1 cellular context compared by ENCODE assay signal in the genomic region with DNA sequence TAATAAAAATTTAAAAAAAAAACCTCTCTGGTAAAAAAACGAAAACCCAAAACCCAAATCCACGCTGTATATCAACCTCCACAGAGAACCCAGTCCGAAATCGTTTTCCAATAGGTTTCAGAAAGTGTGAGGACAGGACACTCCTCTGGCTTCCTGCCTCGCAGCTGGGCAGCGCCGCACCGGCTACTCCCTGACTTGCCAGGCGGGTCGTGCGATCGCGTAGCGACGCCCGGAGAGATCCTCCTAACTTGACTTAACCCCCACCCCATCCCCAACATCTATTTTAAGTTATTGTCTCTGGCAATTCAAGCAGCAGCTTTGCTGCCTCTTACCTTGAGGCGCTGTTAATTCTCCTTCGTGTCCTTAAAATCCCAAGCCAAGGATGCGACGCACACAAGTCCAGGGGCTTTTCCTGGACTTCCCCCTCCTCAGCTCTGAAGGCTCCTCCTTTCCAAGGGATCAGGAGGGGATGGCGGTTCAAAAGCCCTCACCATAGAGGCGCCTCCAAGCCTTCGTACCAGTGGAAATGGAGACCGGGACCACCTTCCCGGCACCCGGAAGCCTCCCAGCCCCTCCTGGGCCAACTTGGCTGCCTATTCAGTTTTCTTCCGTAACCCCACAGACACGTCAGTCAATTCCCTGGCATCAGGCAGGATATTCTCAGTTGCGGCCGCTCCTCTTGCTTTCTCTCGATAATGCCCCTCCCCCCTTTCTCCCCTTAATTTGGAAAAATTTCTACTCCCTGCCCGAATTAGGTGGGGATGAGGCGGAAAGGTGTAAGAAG.
TF ChIP-seq lines count a peak whose summit lies in the region.

No MANE protein-coding gene starts in this region.

TF ChIP-seq in GM23338, 12 proteins besides CTCF, POLR2A, EP300 and RAD21 (continued from another document):
- TF ChIP-seq, protein P1, sequence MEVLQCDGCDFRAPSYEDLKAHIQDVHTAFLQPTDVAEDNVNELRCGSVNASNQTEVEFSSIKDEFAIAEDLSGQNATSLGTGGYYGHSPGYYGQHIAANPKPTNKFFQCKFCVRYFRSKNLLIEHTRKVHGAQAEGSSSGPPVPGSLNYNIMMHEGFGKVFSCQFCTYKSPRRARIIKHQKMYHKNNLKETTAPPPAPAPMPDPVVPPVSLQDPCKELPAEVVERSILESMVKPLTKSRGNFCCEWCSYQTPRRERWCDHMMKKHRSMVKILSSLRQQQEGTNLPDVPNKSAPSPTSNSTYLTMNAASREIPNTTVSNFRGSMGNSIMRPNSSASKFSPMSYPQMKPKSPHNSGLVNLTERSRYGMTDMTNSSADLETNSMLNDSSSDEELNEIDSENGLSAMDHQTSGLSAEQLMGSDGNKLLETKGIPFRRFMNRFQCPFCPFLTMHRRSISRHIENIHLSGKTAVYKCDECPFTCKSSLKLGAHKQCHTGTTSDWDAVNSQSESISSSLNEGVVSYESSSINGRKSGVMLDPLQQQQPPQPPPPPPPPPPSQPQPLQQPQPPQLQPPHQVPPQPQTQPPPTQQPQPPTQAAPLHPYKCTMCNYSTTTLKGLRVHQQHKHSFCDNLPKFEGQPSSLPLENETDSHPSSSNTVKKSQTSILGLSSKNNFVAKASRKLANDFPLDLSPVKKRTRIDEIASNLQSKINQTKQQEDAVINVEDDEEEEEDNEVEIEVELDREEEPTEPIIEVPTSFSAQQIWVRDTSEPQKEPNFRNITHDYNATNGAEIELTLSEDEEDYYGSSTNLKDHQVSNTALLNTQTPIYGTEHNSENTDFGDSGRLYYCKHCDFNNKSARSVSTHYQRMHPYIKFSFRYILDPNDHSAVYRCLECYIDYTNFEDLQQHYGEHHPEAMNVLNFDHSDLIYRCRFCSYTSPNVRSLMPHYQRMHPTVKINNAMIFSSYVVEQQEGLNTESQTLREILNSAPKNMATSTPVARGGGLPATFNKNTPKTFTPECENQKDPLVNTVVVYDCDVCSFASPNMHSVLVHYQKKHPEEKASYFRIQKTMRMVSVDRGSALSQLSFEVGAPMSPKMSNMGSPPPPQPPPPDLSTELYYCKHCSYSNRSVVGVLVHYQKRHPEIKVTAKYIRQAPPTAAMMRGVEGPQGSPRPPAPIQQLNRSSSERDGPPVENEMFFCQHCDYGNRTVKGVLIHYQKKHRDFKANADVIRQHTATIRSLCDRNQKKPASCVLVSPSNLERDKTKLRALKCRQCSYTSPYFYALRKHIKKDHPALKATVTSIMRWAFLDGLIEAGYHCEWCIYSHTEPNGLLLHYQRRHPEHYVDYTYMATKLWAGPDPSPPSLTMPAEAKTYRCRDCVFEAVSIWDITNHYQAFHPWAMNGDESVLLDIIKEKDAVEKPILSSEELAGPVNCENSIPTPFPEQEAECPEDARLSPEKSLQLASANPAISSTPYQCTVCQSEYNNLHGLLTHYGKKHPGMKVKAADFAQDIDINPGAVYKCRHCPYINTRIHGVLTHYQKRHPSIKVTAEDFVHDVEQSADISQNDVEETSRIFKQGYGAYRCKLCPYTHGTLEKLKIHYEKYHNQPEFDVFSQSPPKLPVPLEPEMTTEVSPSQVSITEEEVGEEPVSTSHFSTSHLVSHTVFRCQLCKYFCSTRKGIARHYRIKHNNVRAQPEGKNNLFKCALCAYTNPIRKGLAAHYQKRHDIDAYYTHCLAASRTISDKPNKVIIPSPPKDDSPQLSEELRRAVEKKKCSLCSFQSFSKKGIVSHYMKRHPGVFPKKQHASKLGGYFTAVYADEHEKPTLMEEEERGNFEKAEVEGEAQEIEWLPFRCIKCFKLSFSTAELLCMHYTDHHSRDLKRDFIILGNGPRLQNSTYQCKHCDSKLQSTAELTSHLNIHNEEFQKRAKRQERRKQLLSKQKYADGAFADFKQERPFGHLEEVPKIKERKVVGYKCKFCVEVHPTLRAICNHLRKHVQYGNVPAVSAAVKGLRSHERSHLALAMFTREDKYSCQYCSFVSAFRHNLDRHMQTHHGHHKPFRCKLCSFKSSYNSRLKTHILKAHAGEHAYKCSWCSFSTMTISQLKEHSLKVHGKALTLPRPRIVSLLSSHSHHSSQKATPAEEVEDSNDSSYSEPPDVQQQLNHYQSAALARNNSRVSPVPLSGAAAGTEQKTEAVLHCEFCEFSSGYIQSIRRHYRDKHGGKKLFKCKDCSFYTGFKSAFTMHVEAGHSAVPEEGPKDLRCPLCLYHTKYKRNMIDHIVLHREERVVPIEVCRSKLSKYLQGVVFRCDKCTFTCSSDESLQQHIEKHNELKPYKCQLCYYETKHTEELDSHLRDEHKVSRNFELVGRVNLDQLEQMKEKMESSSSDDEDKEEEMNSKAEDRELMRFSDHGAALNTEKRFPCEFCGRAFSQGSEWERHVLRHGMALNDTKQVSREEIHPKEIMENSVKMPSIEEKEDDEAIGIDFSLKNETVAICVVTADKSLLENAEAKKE (CRISPR knock-in tag; IDR thresholded peaks at IDR 0.05) = no peak
- TF ChIP-seq NANOG (IDR thresholded peaks at IDR 0.05; ENCODE audit: borderline replicate concordance) (no peak), EZH2 (IDR thresholded peaks at IDR 0.05; ENCODE audit: low read depth, unreplicated experiment) (no peak), REST (IDR thresholded peaks at IDR 0.05; ENCODE audit: unreplicated experiment) (no peak), JUNB (IDR thresholded peaks at IDR 0.05; ENCODE audit: unreplicated experiment) (no peak), STAT1 (IDR thresholded peaks at IDR 0.05; ENCODE audit: unreplicated experiment) (no peak)
TF ChIP-seq in GM23338: peak in this region for 0.
